ENCODE assay signal across 28 cellular contexts in the genomic region with DNA sequence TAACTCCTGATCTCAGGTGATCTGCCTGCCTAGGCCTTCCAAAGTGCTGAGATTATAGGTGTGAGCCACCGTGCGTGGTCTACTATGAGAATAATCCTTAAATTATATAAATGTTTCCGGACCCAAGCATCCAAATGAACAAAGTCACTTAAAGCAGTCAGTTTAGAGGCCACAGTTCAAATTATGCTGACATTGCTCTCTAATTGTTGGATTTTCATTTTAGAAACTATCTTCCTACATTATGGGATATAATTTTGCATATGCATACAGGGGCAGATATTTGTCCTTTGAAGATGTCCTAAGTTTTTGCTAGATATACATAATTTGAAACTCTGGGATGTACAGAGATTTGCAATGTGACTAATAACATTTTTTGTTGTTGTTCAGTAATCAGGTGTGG.
"Had no signal": no experiment of that assay in that cellular context is flagged by ENCODE, and none has a peak within 500 bp of the region (broad histone marks: within the 10 kb centered on the region; RNA-seq: fewer than 3 reads in every experiment).

No MANE protein-coding gene starts in this region.

- H3K4me1 ChIP-seq: colonic mucosa, prostate gland, sigmoid colon, testis, tibial artery, uterus had no signal

- ATAC-seq: natural killer cell treated with Interleukin-12 subunit alpha and Interleukin-12 subunit beta and Interleukin-15 and Interleukin-18, amount 100 ng/mL, for 72 hours; stimulated activated memory B cell treated with anti-CD40 and anti-IgM and Interleukin-4, amounts not matched to agents 10 μg/mL and 1 μg/mL and 100 μg/mL, for 72 hours; stimulated activated naive CD8-positive, alpha-beta T cell treated with anti-CD3 and anti-CD28 coated beads, Interleukin-15, Interleukin-2, amounts not matched to agents 100 U/mL and 50 U/mL, for 24 hours had no signal

- H3K27me3 ChIP-seq: colonic mucosa, esophagus squamous epithelium, heart right ventricle, neutrophil, right atrium auricular region, sigmoid colon, testis, tibial artery, uterus had no signal

- H3K27ac ChIP-seq: colonic mucosa, lower lobe of right lung, neutrophil, prostate gland, right atrium auricular region, sigmoid colon, testis, tibial artery had no signal

- H3K36me3 ChIP-seq: colonic mucosa, esophagus squamous epithelium, heart right ventricle, lower lobe of right lung, neutrophil, prostate gland, right atrium auricular region, sigmoid colon, spleen, tibial artery, uterus had no signal

- H3K4me3 ChIP-seq: colonic mucosa, esophagus squamous epithelium, heart right ventricle, lower lobe of right lung, prostate gland, right atrium auricular region, sigmoid colon, spleen, testis, tibial artery, uterus had no signal

- H3K9me3 ChIP-seq: colonic mucosa, esophagus squamous epithelium, heart right ventricle, lower lobe of right lung, neutrophil, prostate gland, right atrium auricular region, sigmoid colon, spleen, testis, tibial artery, uterus had no signal

- DNase-seq: colonic mucosa; effector CD8-positive, alpha-beta T cell; endodermal cell; erythroblast; esophagus squamous epithelium; foreskin melanocyte; glutamatergic neuron; heart right ventricle; hypothalamus; immature natural killer cell; islet precursor cell; kidney glomerular epithelial cell; left colon; left ventricle myocardium superior; lower lobe of right lung; sigmoid colon; spleen; stimulated activated CD4-positive, alpha-beta T cell treated with anti-CD3 and anti-CD28 coated beads, Interleukin-4, amount 100 ng/mL, for 4 hours; stimulated activated naive CD8-positive, alpha-beta T cell treated with anti-CD3 and anti-CD28 coated beads, Interleukin-15, Interleukin-2, amounts not matched to agents 100 U/mL and 50 U/mL, for 24 hours; substantia nigra; testis; tibial artery; uterus had no signal
